In genomic region chr7:2688409-2689342, GRCh38 we compare ENCODE assay signal across 1 cellular context.
A peak's percentile ranks its signal among the peaks of the same experiment; 100 is the strongest.
TF ChIP-seq lines count a peak whose summit lies in the region.

No MANE protein-coding gene starts in this region.

TF ChIP-seq in GM12878, 131 proteins besides CTCF, POLR2A, EP300 and RAD21 (continues in another document):
- TF ChIP-seq SIN3A (IDR thresholded peaks at IDR 0.05; ENCODE audit: low read depth, low read length) (no peak), PRDM15 (CRISPR knock-in tag; IDR thresholded peaks at IDR 0.05) (no peak), SRF (IDR thresholded peaks at IDR 0.05; ENCODE audit: low read depth in 2 of 2, low read length in 2 of 2) (no peak), CBX3 (IDR thresholded peaks at IDR 0.05; ENCODE audit: borderline replicate concordance, low read depth) (no peak), SP1 (IDR thresholded peaks at IDR 0.05; ENCODE audit: low read depth, low read length) (no peak), ZNF274 (IDR thresholded peaks at IDR 0.05; ENCODE audit: insufficient read depth, insufficient read length) (no peak), EED (IDR thresholded peaks at IDR 0.05; ENCODE audit: low read depth) (peak; percentile 91), PAX5 (IDR thresholded peaks at IDR 0.05; ENCODE audit: borderline replicate concordance, low read depth, low read length) (peak; percentile 80; the same call in 1 of the 2 replicates), RBBP5 (conservative IDR thresholded peaks at IDR 0.05) (no peak), ZNF217 (IDR thresholded peaks at IDR 0.05) (no peak), SUZ12 (IDR thresholded peaks at IDR 0.05; ENCODE audit: unreplicated experiment) (no peak), TBL1XR1 (IDR thresholded peaks at IDR 0.05; ENCODE audit: low read depth, low read length) (peak; percentile 84; the same call in 1 of the 2 replicates), MEF2A (IDR thresholded peaks at IDR 0.05; ENCODE audit: insufficient read depth, low read depth, low read length) (0 out of 2 replicates have a peak, but pooled peaks have one; percentile 7), ESRRA (IDR thresholded peaks at IDR 0.05; ENCODE audit: low read length) (no peak), ZBTB33 (IDR thresholded peaks at IDR 0.05) (no peak), POLR2AphosphoS2 (IDR thresholded peaks at IDR 0.05; ENCODE audit: low read depth, low read length) (no peak), SMC3 (IDR thresholded peaks at IDR 0.05; ENCODE audit: borderline replicate concordance, low read length) (no peak), HCFC1 (IDR thresholded peaks at IDR 0.05; ENCODE audit: low read length) (no peak), CBX5 (IDR thresholded peaks at IDR 0.05; ENCODE audit: low read depth) (no peak), BCL11A (IDR thresholded peaks at IDR 0.05; ENCODE audit: low read depth, low read length) (peak; percentile 64; the same call in 1 of the 2 replicates), SMARCA5 (IDR thresholded peaks at IDR 0.05) (0 out of 2 replicates have a peak, but pooled peaks have one; percentile 22), MYC (IDR thresholded peaks at IDR 0.05; ENCODE audit: insufficient read depth, insufficient read length, insufficient replicate concordance, low read length, severe bottlenecking) (no peak), NR2C2 (IDR thresholded peaks at IDR 0.05; ENCODE audit: borderline replicate concordance, control insufficient read depth, insufficient read length, low read depth) (no peak), BACH1 (IDR thresholded peaks at IDR 0.05; ENCODE audit: borderline replicate concordance) (no peak), TCF7 (IDR thresholded peaks at IDR 0.05; ENCODE audit: borderline replicate concordance) (no peak), USF1 (IDR thresholded peaks at IDR 0.05; ENCODE audit: borderline replicate concordance, extremely low read length, insufficient read depth, low read depth, low read length) (no peak), ZNF207 (IDR thresholded peaks at IDR 0.05; ENCODE audit: borderline replicate concordance) (no peak), IRF3 (IDR thresholded peaks at IDR 0.05) (no peak), RAD51 (IDR thresholded peaks at IDR 0.05) (no peak), NR2F1 (conservative IDR thresholded peaks at IDR 0.05) (peak; percentile 70), YBX1 (IDR thresholded peaks at IDR 0.05) (no peak), NKRF (conservative IDR thresholded peaks at IDR 0.05) (no peak), SREBF2 (IDR thresholded peaks at IDR 0.05; ENCODE audit: low read length) (no peak), BMI1 (IDR thresholded peaks at IDR 0.05; ENCODE audit: borderline replicate concordance) (no peak), FOXM1 (IDR thresholded peaks at IDR 0.05; ENCODE audit: low read depth, low read length) (no peak), DPF2 (IDR thresholded peaks at IDR 0.05) (peak; percentile 86), ATF7 (IDR thresholded peaks at IDR 0.05; ENCODE audit: low read depth) (0 out of 2 replicates have a peak, but pooled peaks have one; percentile 36), FOXK2 (IDR thresholded peaks at IDR 0.05) (no peak), SMAD5 (IDR thresholded peaks at IDR 0.05; ENCODE audit: low read depth) (no peak), YY1 (IDR thresholded peaks at IDR 0.05; ENCODE audit: low read depth, low read length) (no peak), PML (IDR thresholded peaks at IDR 0.05; ENCODE audit: low read length) (no peak), SREBF1 (IDR thresholded peaks at IDR 0.05; ENCODE audit: low read length) (no peak), CEBPB (IDR thresholded peaks at IDR 0.05; ENCODE audit: borderline replicate concordance in 1 of 2, low read depth in 2 of 2, low read length in 2 of 2) (no peak), CBFB (IDR thresholded peaks at IDR 0.05; ENCODE audit: low read depth) (peak; percentile 74), CHD4 (IDR thresholded peaks at IDR 0.05) (no peak), NBN (IDR thresholded peaks at IDR 0.05) (peak; percentile 63; the same call in 1 of the 2 replicates), ASH2L (IDR thresholded peaks at IDR 0.05; ENCODE audit: borderline replicate concordance, low read depth) (no peak), POLR2AphosphoS5 (IDR thresholded peaks at IDR 0.05; ENCODE audit: low read length) (no peak), RCOR1 (conservative IDR thresholded peaks at IDR 0.05; ENCODE audit: low read depth, low read length) (no peak), MTA3 (IDR thresholded peaks at IDR 0.05; ENCODE audit: borderline replicate concordance, low read length) (peak; percentile 71; the same call in 1 of the 2 replicates), NFYA (IDR thresholded peaks at IDR 0.05; ENCODE audit: borderline replicate concordance, low read depth, low read length) (no peak), NFIC (IDR thresholded peaks at IDR 0.05; ENCODE audit: low read depth, low read length) (peak; percentile 72)
- TF ChIP-seq, protein P1, sequence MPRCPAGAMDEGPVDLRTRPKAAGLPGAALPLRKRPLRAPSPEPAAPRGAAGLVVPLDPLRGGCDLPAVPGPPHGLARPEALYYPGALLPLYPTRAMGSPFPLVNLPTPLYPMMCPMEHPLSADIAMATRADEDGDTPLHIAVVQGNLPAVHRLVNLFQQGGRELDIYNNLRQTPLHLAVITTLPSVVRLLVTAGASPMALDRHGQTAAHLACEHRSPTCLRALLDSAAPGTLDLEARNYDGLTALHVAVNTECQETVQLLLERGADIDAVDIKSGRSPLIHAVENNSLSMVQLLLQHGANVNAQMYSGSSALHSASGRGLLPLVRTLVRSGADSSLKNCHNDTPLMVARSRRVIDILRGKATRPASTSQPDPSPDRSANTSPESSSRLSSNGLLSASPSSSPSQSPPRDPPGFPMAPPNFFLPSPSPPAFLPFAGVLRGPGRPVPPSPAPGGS (IDR thresholded peaks at IDR 0.05; ENCODE audit: borderline replicate concordance, insufficient read depth, low read depth, low read length, poor library complexity, severe bottlenecking), result no peak
- TF ChIP-seq, protein P2, sequence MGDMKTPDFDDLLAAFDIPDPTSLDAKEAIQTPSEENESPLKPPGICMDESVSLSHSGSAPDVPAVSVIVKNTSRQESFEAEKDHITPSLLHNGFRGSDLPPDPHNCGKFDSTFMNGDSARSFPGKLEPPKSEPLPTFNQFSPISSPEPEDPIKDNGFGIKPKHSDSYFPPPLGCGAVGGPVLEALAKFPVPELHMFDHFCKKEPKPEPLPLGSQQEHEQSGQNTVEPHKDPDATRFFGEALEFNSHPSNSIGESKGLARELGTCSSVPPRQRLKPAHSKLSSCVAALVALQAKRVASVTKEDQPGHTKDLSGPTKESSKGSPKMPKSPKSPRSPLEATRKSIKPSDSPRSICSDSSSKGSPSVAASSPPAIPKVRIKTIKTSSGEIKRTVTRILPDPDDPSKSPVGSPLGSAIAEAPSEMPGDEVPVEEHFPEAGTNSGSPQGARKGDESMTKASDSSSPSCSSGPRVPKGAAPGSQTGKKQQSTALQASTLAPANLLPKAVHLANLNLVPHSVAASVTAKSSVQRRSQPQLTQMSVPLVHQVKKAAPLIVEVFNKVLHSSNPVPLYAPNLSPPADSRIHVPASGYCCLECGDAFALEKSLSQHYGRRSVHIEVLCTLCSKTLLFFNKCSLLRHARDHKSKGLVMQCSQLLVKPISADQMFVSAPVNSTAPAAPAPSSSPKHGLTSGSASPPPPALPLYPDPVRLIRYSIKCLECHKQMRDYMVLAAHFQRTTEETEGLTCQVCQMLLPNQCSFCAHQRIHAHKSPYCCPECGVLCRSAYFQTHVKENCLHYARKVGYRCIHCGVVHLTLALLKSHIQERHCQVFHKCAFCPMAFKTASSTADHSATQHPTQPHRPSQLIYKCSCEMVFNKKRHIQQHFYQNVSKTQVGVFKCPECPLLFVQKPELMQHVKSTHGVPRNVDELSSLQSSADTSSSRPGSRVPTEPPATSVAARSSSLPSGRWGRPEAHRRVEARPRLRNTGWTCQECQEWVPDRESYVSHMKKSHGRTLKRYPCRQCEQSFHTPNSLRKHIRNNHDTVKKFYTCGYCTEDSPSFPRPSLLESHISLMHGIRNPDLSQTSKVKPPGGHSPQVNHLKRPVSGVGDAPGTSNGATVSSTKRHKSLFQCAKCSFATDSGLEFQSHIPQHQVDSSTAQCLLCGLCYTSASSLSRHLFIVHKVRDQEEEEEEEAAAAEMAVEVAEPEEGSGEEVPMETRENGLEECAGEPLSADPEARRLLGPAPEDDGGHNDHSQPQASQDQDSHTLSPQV (IDR thresholded peaks at IDR 0.05), result no peak
- TF ChIP-seq, protein P3, sequence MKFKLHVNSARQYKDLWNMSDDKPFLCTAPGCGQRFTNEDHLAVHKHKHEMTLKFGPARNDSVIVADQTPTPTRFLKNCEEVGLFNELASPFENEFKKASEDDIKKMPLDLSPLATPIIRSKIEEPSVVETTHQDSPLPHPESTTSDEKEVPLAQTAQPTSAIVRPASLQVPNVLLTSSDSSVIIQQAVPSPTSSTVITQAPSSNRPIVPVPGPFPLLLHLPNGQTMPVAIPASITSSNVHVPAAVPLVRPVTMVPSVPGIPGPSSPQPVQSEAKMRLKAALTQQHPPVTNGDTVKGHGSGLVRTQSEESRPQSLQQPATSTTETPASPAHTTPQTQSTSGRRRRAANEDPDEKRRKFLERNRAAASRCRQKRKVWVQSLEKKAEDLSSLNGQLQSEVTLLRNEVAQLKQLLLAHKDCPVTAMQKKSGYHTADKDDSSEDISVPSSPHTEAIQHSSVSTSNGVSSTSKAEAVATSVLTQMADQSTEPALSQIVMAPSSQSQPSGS (IDR thresholded peaks at IDR 0.05; ENCODE audit: low read length), result peak; percentile 21; the same call in 1 of the 2 replicates
- TF ChIP-seq, protein P4, sequence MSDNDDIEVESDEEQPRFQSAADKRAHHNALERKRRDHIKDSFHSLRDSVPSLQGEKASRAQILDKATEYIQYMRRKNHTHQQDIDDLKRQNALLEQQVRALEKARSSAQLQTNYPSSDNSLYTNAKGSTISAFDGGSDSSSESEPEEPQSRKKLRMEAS (IDR thresholded peaks at IDR 0.05; ENCODE audit: low read depth, low read length), result no peak
